Comparison of ENCODE assay signal across 1 cellular context in the genomic region with DNA sequence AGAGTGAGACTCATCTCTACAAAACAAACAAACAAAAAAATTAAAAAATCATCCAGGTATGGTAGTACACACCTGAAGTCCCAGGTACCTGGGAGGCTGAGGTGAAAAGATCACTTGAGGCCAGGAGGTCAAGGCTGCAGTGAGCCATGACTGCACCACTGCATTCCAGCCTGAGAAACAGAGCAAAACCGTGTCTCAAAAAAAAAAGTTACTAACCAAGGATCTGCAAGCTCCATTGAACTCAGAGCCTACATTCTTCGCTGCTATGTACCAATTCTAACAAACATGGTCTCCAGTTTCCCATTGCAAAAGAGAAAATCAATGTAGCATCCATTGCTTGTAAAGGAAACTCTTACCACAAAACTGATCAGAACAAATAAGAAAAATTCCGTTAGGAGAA.
TF ChIP-seq lines count a peak whose summit lies in the region.

No MANE protein-coding gene starts in this region.

TF ChIP-seq in WTC11, 78 proteins besides CTCF, POLR2A, EP300 and RAD21 (continued from another document):
- TF ChIP-seq, protein P1, sequence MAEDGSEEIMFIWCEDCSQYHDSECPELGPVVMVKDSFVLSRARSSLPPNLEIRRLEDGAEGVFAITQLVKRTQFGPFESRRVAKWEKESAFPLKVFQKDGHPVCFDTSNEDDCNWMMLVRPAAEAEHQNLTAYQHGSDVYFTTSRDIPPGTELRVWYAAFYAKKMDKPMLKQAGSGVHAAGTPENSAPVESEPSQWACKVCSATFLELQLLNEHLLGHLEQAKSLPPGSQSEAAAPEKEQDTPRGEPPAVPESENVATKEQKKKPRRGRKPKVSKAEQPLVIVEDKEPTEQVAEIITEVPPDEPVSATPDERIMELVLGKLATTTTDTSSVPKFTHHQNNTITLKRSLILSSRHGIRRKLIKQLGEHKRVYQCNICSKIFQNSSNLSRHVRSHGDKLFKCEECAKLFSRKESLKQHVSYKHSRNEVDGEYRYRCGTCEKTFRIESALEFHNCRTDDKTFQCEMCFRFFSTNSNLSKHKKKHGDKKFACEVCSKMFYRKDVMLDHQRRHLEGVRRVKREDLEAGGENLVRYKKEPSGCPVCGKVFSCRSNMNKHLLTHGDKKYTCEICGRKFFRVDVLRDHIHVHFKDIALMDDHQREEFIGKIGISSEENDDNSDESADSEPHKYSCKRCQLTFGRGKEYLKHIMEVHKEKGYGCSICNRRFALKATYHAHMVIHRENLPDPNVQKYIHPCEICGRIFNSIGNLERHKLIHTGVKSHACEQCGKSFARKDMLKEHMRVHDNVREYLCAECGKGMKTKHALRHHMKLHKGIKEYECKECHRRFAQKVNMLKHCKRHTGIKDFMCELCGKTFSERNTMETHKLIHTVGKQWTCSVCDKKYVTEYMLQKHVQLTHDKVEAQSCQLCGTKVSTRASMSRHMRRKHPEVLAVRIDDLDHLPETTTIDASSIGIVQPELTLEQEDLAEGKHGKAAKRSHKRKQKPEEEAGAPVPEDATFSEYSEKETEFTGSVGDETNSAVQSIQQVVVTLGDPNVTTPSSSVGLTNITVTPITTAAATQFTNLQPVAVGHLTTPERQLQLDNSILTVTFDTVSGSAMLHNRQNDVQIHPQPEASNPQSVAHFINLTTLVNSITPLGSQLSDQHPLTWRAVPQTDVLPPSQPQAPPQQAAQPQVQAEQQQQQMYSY (CRISPR knock-in tag; IDR thresholded peaks at IDR 0.05), result no peak
- TF ChIP-seq, protein P2, sequence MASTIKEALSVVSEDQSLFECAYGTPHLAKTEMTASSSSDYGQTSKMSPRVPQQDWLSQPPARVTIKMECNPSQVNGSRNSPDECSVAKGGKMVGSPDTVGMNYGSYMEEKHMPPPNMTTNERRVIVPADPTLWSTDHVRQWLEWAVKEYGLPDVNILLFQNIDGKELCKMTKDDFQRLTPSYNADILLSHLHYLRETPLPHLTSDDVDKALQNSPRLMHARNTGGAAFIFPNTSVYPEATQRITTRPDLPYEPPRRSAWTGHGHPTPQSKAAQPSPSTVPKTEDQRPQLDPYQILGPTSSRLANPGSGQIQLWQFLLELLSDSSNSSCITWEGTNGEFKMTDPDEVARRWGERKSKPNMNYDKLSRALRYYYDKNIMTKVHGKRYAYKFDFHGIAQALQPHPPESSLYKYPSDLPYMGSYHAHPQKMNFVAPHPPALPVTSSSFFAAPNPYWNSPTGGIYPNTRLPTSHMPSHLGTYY (CRISPR knock-in tag; IDR thresholded peaks at IDR 0.05), result no peak
